Comparison of ENCODE assay signal across 1 cellular context in genomic region chr7:24290004-24290641, GRCh38.
TF ChIP-seq lines count a peak whose summit lies in the region.

No MANE protein-coding gene starts in this region.

TF ChIP-seq in K562, 482 proteins besides CTCF, POLR2A, EP300 and RAD21 (continued from another document):
- TF ChIP-seq, protein P1, sequence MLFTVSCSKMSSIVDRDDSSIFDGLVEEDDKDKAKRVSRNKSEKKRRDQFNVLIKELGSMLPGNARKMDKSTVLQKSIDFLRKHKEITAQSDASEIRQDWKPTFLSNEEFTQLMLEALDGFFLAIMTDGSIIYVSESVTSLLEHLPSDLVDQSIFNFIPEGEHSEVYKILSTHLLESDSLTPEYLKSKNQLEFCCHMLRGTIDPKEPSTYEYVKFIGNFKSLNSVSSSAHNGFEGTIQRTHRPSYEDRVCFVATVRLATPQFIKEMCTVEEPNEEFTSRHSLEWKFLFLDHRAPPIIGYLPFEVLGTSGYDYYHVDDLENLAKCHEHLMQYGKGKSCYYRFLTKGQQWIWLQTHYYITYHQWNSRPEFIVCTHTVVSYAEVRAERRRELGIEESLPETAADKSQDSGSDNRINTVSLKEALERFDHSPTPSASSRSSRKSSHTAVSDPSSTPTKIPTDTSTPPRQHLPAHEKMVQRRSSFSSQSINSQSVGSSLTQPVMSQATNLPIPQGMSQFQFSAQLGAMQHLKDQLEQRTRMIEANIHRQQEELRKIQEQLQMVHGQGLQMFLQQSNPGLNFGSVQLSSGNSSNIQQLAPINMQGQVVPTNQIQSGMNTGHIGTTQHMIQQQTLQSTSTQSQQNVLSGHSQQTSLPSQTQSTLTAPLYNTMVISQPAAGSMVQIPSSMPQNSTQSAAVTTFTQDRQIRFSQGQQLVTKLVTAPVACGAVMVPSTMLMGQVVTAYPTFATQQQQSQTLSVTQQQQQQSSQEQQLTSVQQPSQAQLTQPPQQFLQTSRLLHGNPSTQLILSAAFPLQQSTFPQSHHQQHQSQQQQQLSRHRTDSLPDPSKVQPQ (CRISPR knock-in tag; IDR thresholded peaks at IDR 0.05; ENCODE audit: borderline replicate concordance), result no peak
- TF ChIP-seq CTBP1 (IDR thresholded peaks at IDR 0.05; ENCODE audit: borderline replicate concordance) (0 out of 2 replicates have a peak, but pooled peaks have one; percentile 19), KLF16 (IDR thresholded peaks at IDR 0.05) (no peak), ZNF324 (CRISPR knock-in tag; IDR thresholded peaks at IDR 0.05) (no peak), HIVEP1 (CRISPR knock-in tag; IDR thresholded peaks at IDR 0.05) (no peak), ZNF644 (tag; IDR thresholded peaks at IDR 0.05; ENCODE audit: low read depth) (no peak), POLR2H (tag; IDR thresholded peaks at IDR 0.05; ENCODE audit: low read depth) (no peak), ZNF639 (CRISPR knock-in tag; conservative IDR thresholded peaks at IDR 0.05 in 1 of 2, IDR thresholded peaks at IDR 0.05 in 1 of 2) (no peak), NUFIP1 (IDR thresholded peaks at IDR 0.05; ENCODE audit: partially characterized antibody) (no peak), RFX7 (CRISPR knock-in tag; IDR thresholded peaks at IDR 0.05) (no peak), YY1 (IDR thresholded peaks at IDR 0.05; ENCODE audit: borderline replicate concordance in 1 of 3, control insufficient read depth in 1 of 3, extremely low read depth in 1 of 3, insufficient read depth in 3 of 3, insufficient read length in 1 of 3, insufficient replicate concordance in 2 of 3, low read depth in 1 of 3, low read length in 2 of 3) (no peak), PBX2 (CRISPR knock-in tag; IDR thresholded peaks at IDR 0.05; ENCODE audit: low read depth) (no peak), PBX2 (tag; conservative IDR thresholded peaks at IDR 0.05; ENCODE audit: low read depth) (peak; percentile 26; the same call in 1 of the 2 replicates), PURB (CRISPR knock-in tag; IDR thresholded peaks at IDR 0.05; ENCODE audit: low read depth) (no peak), BCOR (IDR thresholded peaks at IDR 0.05) (no peak), DEAF1 (CRISPR knock-in tag; IDR thresholded peaks at IDR 0.05) (peak; percentile 44; the same call in 1 of the 2 replicates), NR4A1 (CRISPR knock-in tag; IDR thresholded peaks at IDR 0.05) (no peak), NR4A1 (tag; IDR thresholded peaks at IDR 0.05) (no peak), SMC3 (conservative IDR thresholded peaks at IDR 0.05; ENCODE audit: insufficient read depth, low read depth, low read length) (peak; percentile 48; the same call in 1 of the 2 replicates), EZH2 (IDR thresholded peaks at IDR 0.05; ENCODE audit: borderline replicate concordance, low read depth, low read length) (no peak), RCOR1 (IDR thresholded peaks at IDR 0.05; ENCODE audit: borderline replicate concordance in 1 of 2, low read depth in 2 of 2, low read length in 2 of 2) (0 out of 4 replicates have a peak, but pooled peaks of 1 of the 2 experiments have one; percentile 19), ZFX (CRISPR knock-in tag; IDR thresholded peaks at IDR 0.05) (no peak), AFF4 (CRISPR knock-in tag; IDR thresholded peaks at IDR 0.05) (no peak), PKNOX1 (IDR thresholded peaks at IDR 0.05) (peak; percentile 81), TAF15 (IDR thresholded peaks at IDR 0.05; ENCODE audit: low read depth, low read length) (no peak)
- TF ChIP-seq, protein P2, sequence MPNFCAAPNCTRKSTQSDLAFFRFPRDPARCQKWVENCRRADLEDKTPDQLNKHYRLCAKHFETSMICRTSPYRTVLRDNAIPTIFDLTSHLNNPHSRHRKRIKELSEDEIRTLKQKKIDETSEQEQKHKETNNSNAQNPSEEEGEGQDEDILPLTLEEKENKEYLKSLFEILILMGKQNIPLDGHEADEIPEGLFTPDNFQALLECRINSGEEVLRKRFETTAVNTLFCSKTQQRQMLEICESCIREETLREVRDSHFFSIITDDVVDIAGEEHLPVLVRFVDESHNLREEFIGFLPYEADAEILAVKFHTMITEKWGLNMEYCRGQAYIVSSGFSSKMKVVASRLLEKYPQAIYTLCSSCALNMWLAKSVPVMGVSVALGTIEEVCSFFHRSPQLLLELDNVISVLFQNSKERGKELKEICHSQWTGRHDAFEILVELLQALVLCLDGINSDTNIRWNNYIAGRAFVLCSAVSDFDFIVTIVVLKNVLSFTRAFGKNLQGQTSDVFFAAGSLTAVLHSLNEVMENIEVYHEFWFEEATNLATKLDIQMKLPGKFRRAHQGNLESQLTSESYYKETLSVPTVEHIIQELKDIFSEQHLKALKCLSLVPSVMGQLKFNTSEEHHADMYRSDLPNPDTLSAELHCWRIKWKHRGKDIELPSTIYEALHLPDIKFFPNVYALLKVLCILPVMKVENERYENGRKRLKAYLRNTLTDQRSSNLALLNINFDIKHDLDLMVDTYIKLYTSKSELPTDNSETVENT (CRISPR knock-in tag; IDR thresholded peaks at IDR 0.05), result no peak
